24 cellular contexts compared by ENCODE assay signal in genomic region chr6:89758830-89759229, GRCh38.
A peak's percentile ranks its signal among the peaks of the same experiment; 100 is the strongest.
DNase-seq lines count a peak whose midpoint lies in the region; ATAC-seq, FAIRE-seq and TF ChIP-seq lines count a peak whose summit lies in the region.
"Had no signal": no experiment of that assay in that cellular context is flagged by ENCODE, and none has a peak within 500 bp of the region (broad histone marks: within the 10 kb centered on the region; RNA-seq: fewer than 3 reads in every experiment).

No MANE protein-coding gene starts in this region.

- H4K20me1 ChIP-seq in HepG2 (ENCODE audit: insufficient read depth, low read length) = no peaks in the 10 kb centered on the region; the same call in 1 of the 2 replicates

- TF ChIP-seq POLR2A in HepG2 (IDR thresholded peaks at IDR 0.05; ENCODE audit: insufficient read depth in 1 of 2, low read depth in 2 of 2, low read length in 2 of 2) = no peak
- TF ChIP-seq POLR2A in testis (IDR thresholded peaks at IDR 0.05) = no peak
- TF ChIP-seq POLR2A in esophagus muscularis mucosa (IDR thresholded peaks at IDR 0.05; ENCODE audit: low read depth) = no peak

- ATAC-seq in HepG2 = no peak
- ATAC-seq: A549 had no signal

- no peak for DNase-seq in HepG2 (ENCODE audit: low spot score)
- peak; percentile 16 for DNase-seq in fibroblast of the aortic adventitia (ENCODE audit: low read depth)
- DNase-seq in inferior parietal cortex (ENCODE audit: extremely low spot score) = peak; percentile 33
- DNase-seq in testis = no peak
- DNase-seq in LoVo (ENCODE audit: low spot score) = no peak
- DNase-seq in esophagus muscularis mucosa (ENCODE audit: extremely low spot score) = no peak
- no peak for DNase-seq in ACHN
- DNase-seq: BE2C; DMS53; GDM1; KBM-7; NCI-H1105; NCI-H146; NCI-H2029 treated with DMSO at 0.1 percent for 48 hours; NCI-H2171; NCI-H345; NCI-H524; NCI-H774; NK-92 treated with Interleukin-12 subunit alpha and Interleukin-12 subunit beta, amount 100 ng/mL, for 24 hours; SJCRH30 had no signal

- H3K4me2 ChIP-seq in HepG2 (ENCODE audit: low read depth, low read length) = no peak overlapping the region
- H3K4me2 ChIP-seq: A549 had no signal

- TF ChIP-seq CTCF in liver (IDR thresholded peaks at IDR 0.05; ENCODE audit: low read depth, low read length, missing input control) (no peak), HepG2 (CRISPR knock-in tag; IDR thresholded peaks at IDR 0.05) (no peak), fibroblast of the aortic adventitia (IDR thresholded peaks at IDR 0.05; ENCODE audit: insufficient read depth, low read length) (no peak), testis (IDR thresholded peaks at IDR 0.05) (no peak), esophagus muscularis mucosa (IDR thresholded peaks at IDR 0.05) (no peak)

- 46% methylated on average over 1 of the region's 1 CpG for WGBS in liver
- 90% methylated on average over 1 of the region's 1 CpG for WGBS in HepG2 (ENCODE audit: low lambda C conversion rate)
- WGBS in testis, 2 donors = 37 to 61% methylated on average over 1 of the region's 1 CpG
- 48% methylated on average over 1 of the region's 1 CpG for WGBS in esophagus muscularis mucosa

- POLR2A ChIA-PET in HepG2 (lab: Yijun Ruan, JAX) = no interaction called here

- peak overlapping the region in 1 of 2 donors; percentile 44 for H3K9ac ChIP-seq in liver (ENCODE audit: low read depth in 1 of 2, low read length in 2 of 2)
- no peak overlapping the region for H3K9ac ChIP-seq in HepG2 (ENCODE audit: insufficient read depth, low read depth, low read length)

- no peak overlapping the region for H2AFZ ChIP-seq in HepG2 (ENCODE audit: low read length)

- CTCF ChIA-PET in HepG2 (lab: Yijun Ruan, JAX; ENCODE audit: low intra/inter-chr PET ratio, low total read pairs) = no interaction called here

- FAIRE-seq in HepG2 (lab: Jason Lieb, UNC) = no peak
- FAIRE-seq: A549 had no signal

- no peaks in the 10 kb centered on the region for H3K9me3 ChIP-seq in liver (ENCODE audit: control insufficient read depth in 4 of 4, low read length in 3 of 4)
- H3K9me3 ChIP-seq in HepG2 (ENCODE audit: low read length) = no peaks in the 10 kb centered on the region
- no peaks in the 10 kb centered on the region for H3K9me3 ChIP-seq in testis
- no peaks in the 10 kb centered on the region for H3K9me3 ChIP-seq in esophagus muscularis mucosa
- H3K9me3 ChIP-seq: A549, BE2C, HAP-1, SJCRH30 had no signal

- in situ Hi-C loops in HepG2 (cut with HindIII; ENCODE audit: extremely low pct_ligation_motif_present, low pct_unique_long_range_greater_than_20kb) = no loop called here
- in situ Hi-C loops in ACHN (cut with HindIII; ENCODE audit: low pct_ligation_motif_present, low pct_unique_long_range_greater_than_20kb, low sequenced_read_pairs) = no loop called here

- TF ChIP-seq EP300 in HepG2 (IDR thresholded peaks at IDR 0.05; ENCODE audit: low read depth in 2 of 2, low read length in 2 of 2) (no peak), HepG2 (CRISPR knock-in tag; IDR thresholded peaks at IDR 0.05; ENCODE audit: borderline replicate concordance) (no peak), esophagus muscularis mucosa (IDR thresholded peaks at IDR 0.05) (no peak)

- no TSS peak for BruUV-seq in HepG2 (replicated peaks; lab: Mats Ljungman, UMichigan)

- no peak overlapping the region for H3K27ac ChIP-seq in liver (ENCODE audit: low read depth in 1 of 2, low read length in 2 of 2)
- no peak overlapping the region for H3K27ac ChIP-seq in HepG2 (ENCODE audit: extremely low read length, insufficient read depth, low read length)
- peak overlapping the region; percentile 19 to 68 for H3K27ac ChIP-seq in testis
- H3K27ac ChIP-seq in esophagus muscularis mucosa (replicated peaks in 1 of 4) = peak overlapping the region in 2 of 4 donors; percentile 1 to 21
- H3K27ac ChIP-seq: A549, HL-60, SJCRH30 had no signal

- H3K27me3 ChIP-seq in liver (ENCODE audit: control insufficient read depth in 4 of 4, insufficient read depth in 4 of 4, low read length in 3 of 4) (no peaks in the 10 kb centered on the region), HepG2 (ENCODE audit: control insufficient read depth in 1 of 2, insufficient read depth in 2 of 2, low read length in 2 of 2) (no peaks in the 10 kb centered on the region), testis (no peaks in the 10 kb centered on the region), esophagus muscularis mucosa (no peaks in the 10 kb centered on the region)
- H3K27me3 ChIP-seq: BE2C, SJCRH30 had no signal

- intact Hi-C loops in HepG2 (cut with micrococcal nuclease; ENCODE audit: unreplicated experiment) = no loop called here
- intact Hi-C loops in testis (cut with DNase I; ENCODE audit: low total_unique reads) = no loop called here
- intact Hi-C loops in esophagus muscularis mucosa (cut with DNase I) = no loop called here

- H3K4me1 ChIP-seq in liver (ENCODE audit: control insufficient read depth in 4 of 4, insufficient read depth in 4 of 4, low read length in 3 of 4) (peaks cover 4 to 19% (median 13%) of the 10 kb centered on the region in 4 donors), HepG2 (ENCODE audit: insufficient read depth, low read length) (no peaks in the 10 kb centered on the region), testis (peaks cover 14% of the 10 kb centered on the region), esophagus muscularis mucosa (peaks cover 0 to 17% (median 12%) of the 10 kb centered on the region in 4 donors)
- H3K4me1 ChIP-seq: A549, BE2C, HAP-1, SJCRH30 had no signal

- H3K4me3 ChIP-seq in liver (ENCODE audit: low read depth in 1 of 3, low read length in 3 of 3) (peak overlapping the region in 1 of 3 donors; percentile 42), HepG2 (replicated peaks in 1 of 3; ENCODE audit: insufficient read depth in 1 of 3, low read depth in 2 of 3, low read length in 3 of 3) (no peak overlapping the region), fibroblast of the aortic adventitia (ENCODE audit: low read depth, low read length) (no peak overlapping the region), testis (no peak overlapping the region), esophagus muscularis mucosa (no peak overlapping the region)
- H3K4me3 ChIP-seq: A549, HAP-1, SJCRH30 had no signal

- no peaks in the 10 kb centered on the region for H3K79me2 ChIP-seq in HepG2 (ENCODE audit: insufficient read depth, low read length)

- peaks cover 3 to 24% (median 19%) of the 10 kb centered on the region in 4 donors for H3K36me3 ChIP-seq in liver (ENCODE audit: control insufficient read depth in 4 of 4, insufficient read depth in 3 of 4, low read depth in 1 of 4, low read length in 3 of 4)
- peaks cover 8 to 62% of the 10 kb centered on the region in 2 experiments for H3K36me3 ChIP-seq in HepG2 (replicated peaks in 1 of 2; ENCODE audit: control insufficient read depth in 1 of 2, insufficient read depth in 2 of 2, low read length in 2 of 2)
- H3K36me3 ChIP-seq in testis (ENCODE audit: low read depth, missing control alignments) = no peaks in the 10 kb centered on the region
- peaks cover 15 to 83% (median 34%) of the 10 kb centered on the region in 4 donors for H3K36me3 ChIP-seq in esophagus muscularis mucosa

- TF ChIP-seq RAD21 in liver (IDR thresholded peaks at IDR 0.05) (no peak), HepG2 (CRISPR knock-in tag; IDR thresholded peaks at IDR 0.05) (no peak)

TF ChIP-seq in liver, 16 proteins besides CTCF, POLR2A, EP300 and RAD21 (continues in another document):
- no peak for TF ChIP-seq TAF1 (conservative IDR thresholded peaks at IDR 0.05)
- TF ChIP-seq JUND (IDR thresholded peaks at IDR 0.05) = no peak
- TF ChIP-seq FOXA2 (IDR thresholded peaks at IDR 0.05) = no peak
- TF ChIP-seq GABPA (IDR thresholded peaks at IDR 0.05 in 1 of 2, conservative IDR thresholded peaks at IDR 0.05 in 1 of 2) = no peak
- peak in 1 of 2 donors; percentile 24 for TF ChIP-seq RXRA (IDR thresholded peaks at IDR 0.05)
- TF ChIP-seq, protein P1, sequence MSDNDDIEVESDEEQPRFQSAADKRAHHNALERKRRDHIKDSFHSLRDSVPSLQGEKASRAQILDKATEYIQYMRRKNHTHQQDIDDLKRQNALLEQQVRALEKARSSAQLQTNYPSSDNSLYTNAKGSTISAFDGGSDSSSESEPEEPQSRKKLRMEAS (IDR thresholded peaks at IDR 0.05) = no peak
- TF ChIP-seq HNF4G (IDR thresholded peaks at IDR 0.05) = no peak

TF ChIP-seq in HepG2, 621 proteins besides CTCF, POLR2A, EP300 and RAD21 (continues in another document):
- no peak for TF ChIP-seq ZNF225 (CRISPR knock-in tag; IDR thresholded peaks at IDR 0.05)
- TF ChIP-seq KAT8 (CRISPR knock-in tag; IDR thresholded peaks at IDR 0.05) = no peak
- no peak for TF ChIP-seq RERE (CRISPR knock-in tag; IDR thresholded peaks at IDR 0.05; ENCODE audit: low read depth)

Comparison
In these comparisons a context has a peak if more than half of its experiments do, and no peak if none do; other contexts are left out.
1. H3K27ac ChIP-seq: peak in testis (2 of 2); none in liver (0 of 2) and HepG2 (single experiment).
2. DNase-seq: peak in fibroblast of the aortic adventitia (single experiment) and inferior parietal cortex (single experiment); none in HepG2 (single experiment), testis (single experiment), LoVo (single experiment), esophagus muscularis mucosa (single experiment) and ACHN (single experiment).